ENCODE assay signal across 14 cellular contexts in the genomic region with DNA sequence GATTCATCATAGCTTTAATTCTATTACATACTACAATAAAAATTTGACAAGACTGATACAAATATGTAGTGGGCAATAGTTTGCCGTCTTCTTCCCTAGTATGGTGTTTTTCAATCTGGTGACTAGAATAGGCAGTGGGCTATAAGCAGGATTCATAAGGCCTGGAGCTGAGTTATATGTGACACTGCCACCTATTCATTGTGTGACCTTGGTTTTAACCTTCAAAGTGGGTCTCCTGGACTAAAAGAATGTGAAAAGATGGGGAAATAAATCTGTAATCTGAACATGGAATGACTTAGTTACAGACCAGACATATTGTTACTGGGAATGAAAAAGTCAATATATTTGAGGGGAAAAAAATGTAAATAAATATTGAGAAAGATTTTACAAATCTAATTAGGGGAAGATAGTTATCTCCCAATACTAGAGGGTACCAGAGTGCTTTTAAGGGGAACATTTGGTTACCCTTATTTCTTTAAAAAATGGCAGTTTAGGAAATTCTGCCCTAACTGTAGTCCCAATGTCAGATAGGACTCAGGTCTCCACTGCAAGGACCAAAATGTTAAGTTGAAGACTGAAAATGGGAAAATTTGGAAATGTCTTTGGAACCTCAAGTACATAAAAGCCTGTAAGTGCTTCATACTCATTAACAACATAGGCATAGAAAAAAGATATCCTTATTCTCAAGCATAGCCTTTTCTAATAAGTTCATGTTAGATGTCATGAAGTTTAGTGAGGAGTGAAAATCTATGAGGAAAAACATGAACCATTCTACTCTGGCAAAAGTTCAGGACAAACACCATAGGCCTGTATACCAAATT. TPM values are rescaled to one million over a fixed set of nuclear protein-coding genes. Genes with fewer than 3 reads are reported as not detected.
DNase-seq lines count a peak whose midpoint lies in the region; ATAC-seq and TF ChIP-seq lines count a peak whose summit lies in the region.
"Had no signal": no experiment of that assay in that cellular context is flagged by ENCODE, and none has a peak within 500 bp of the region (broad histone marks: within the 10 kb centered on the region; RNA-seq: fewer than 3 reads in every experiment).

No MANE protein-coding gene starts in this region.

- H3K9me3 ChIP-seq in SK-N-MC (ENCODE audit: low read depth, low read length), result no peaks in the 10 kb centered on the region
- H3K9me3 ChIP-seq in smooth muscle cell (replicated peaks; ENCODE audit: low read depth), result no peaks in the 10 kb centered on the region
- H3K9me3 ChIP-seq: left lung, SJCRH30 had no signal

- ATAC-seq in activated T-cell treated with anti-CD3 and anti-CD28 coated beads, Interleukin-2, amount 50 U/mL, for 72 hours (replicated peaks in 1 of 2), result no peak
- no peak for ATAC-seq in central memory CD8-positive, alpha-beta T cell (replicated peaks; ENCODE audit: extremely low read depth, poor library complexity, severe bottlenecking)
- ATAC-seq: left lung had no signal

- H3K9ac ChIP-seq in SK-N-MC (ENCODE audit: insufficient read length), result no peak overlapping the region
- no peak overlapping the region for H3K9ac ChIP-seq in smooth muscle cell (ENCODE audit: low read depth)

- no peak for DNase-seq in activated T-cell treated with anti-CD3 and anti-CD28 coated beads, Interleukin-2, amount 50 U/mL, for 72 hours
- no peak for DNase-seq in activated T-cell treated with anti-CD3 and anti-CD28 coated beads for 4 hours
- no peak for DNase-seq in SK-N-MC (ENCODE audit: low read depth, low spot score)
- DNase-seq in central memory CD8-positive, alpha-beta T cell (ENCODE audit: low spot score in 2 of 2), result no peak
- no peak for DNase-seq in smooth muscle cell (lab: John Stamatoyannopoulos, UW; ENCODE audit: unreplicated experiment)
- no peak for DNase-seq in KG1 (lab: John Stamatoyannopoulos, UW)
- DNase-seq in HK-2 (ENCODE audit: unreplicated experiment), result no peak
- no peak for DNase-seq in inferior parietal cortex (ENCODE audit: extremely low spot score)
- DNase-seq: KBM-7; left lung; NCI-H1436; NCI-H226; SJCRH30; stimulated activated naive CD4-positive, alpha-beta T cell treated with Interleukin-2 at 50 U/mL for 16 hours had no signal

- peaks cover 32% of the 10 kb centered on the region for H3K4me1 Mint-ChIP-seq in activated T-cell treated with anti-CD3 and anti-CD28 coated beads, Interleukin-2, amount 50 U/mL, for 72 hours (ENCODE audit: low read depth)
- H3K4me1 Mint-ChIP-seq in central memory CD8-positive, alpha-beta T cell, result peaks cover 22% of the 10 kb centered on the region

- peaks cover 19 to 49% of the 10 kb centered on the region in 2 donors for H3K36me3 Mint-ChIP-seq in activated T-cell treated with anti-CD3 and anti-CD28 coated beads, Interleukin-2, amount 50 U/mL, for 72 hours (ENCODE audit: insufficient read depth in 2 of 2)
- peaks cover 91% of the 10 kb centered on the region for H3K36me3 Mint-ChIP-seq in central memory CD8-positive, alpha-beta T cell (ENCODE audit: insufficient read depth)

- no peak overlapping the region for H3K4me3 ChIP-seq in SK-N-MC
- H3K4me3 ChIP-seq in smooth muscle cell, result no peak overlapping the region
- H3K4me3 ChIP-seq: left lung, SJCRH30 had no signal

- no peaks in the 10 kb centered on the region for H3K27me3 ChIP-seq in smooth muscle cell (ENCODE audit: low read depth)
- H3K27me3 ChIP-seq: left lung, SJCRH30 had no signal

- H3K9me3 Mint-ChIP-seq in activated T-cell treated with anti-CD3 and anti-CD28 coated beads, Interleukin-2, amount 50 U/mL, for 72 hours, result no peaks in the 10 kb centered on the region
- no peaks in the 10 kb centered on the region for H3K9me3 Mint-ChIP-seq in central memory CD8-positive, alpha-beta T cell

- H3F3A ChIP-seq in smooth muscle cell (ENCODE audit: low read depth), result peaks cover 65% of the 10 kb centered on the region

- no peaks in the 10 kb centered on the region for H3K27me3 Mint-ChIP-seq in activated T-cell treated with anti-CD3 and anti-CD28 coated beads, Interleukin-2, amount 50 U/mL, for 72 hours (ENCODE audit: low read depth)
- H3K27me3 Mint-ChIP-seq in central memory CD8-positive, alpha-beta T cell, result no peaks in the 10 kb centered on the region

- peaks cover 65% of the 10 kb centered on the region for H4K20me1 ChIP-seq in smooth muscle cell (ENCODE audit: low read depth)

- peaks cover 37% of the 10 kb centered on the region for H3K79me2 ChIP-seq in smooth muscle cell (ENCODE audit: low read depth)

- H3K27ac ChIP-seq in SK-N-MC (peak overlapping the region; percentile 42), smooth muscle cell (ENCODE audit: low read depth) (peak overlapping the region; percentile 72)
- H3K27ac ChIP-seq: left lung, SJCRH30 had no signal

- H3K27ac Mint-ChIP-seq in activated T-cell treated with anti-CD3 and anti-CD28 coated beads, Interleukin-2, amount 50 U/mL, for 72 hours, result peak overlapping the region; percentile 85
- H3K27ac Mint-ChIP-seq in central memory CD8-positive, alpha-beta T cell (ENCODE audit: low read depth), result peak overlapping the region; percentile 21

- no peak for TF ChIP-seq CTCF in smooth muscle cell (IDR thresholded peaks at IDR 0.05; ENCODE audit: borderline replicate concordance, insufficient read depth, poor library complexity, severe bottlenecking)

- WGBS in smooth muscle cell (ENCODE audit: low lambda C conversion rate), result 90% methylated on average over 1 of the region's 1 CpG

- H3K4me3 Mint-ChIP-seq in activated T-cell treated with anti-CD3 and anti-CD28 coated beads, Interleukin-2, amount 50 U/mL, for 72 hours, result no peak overlapping the region
- no peak overlapping the region for H3K4me3 Mint-ChIP-seq in central memory CD8-positive, alpha-beta T cell

- H3K36me3 ChIP-seq in SK-N-MC (ENCODE audit: insufficient read depth, low read length) (peaks cover 76% of the 10 kb centered on the region), smooth muscle cell (ENCODE audit: low read depth) (peaks cover 26% of the 10 kb centered on the region)

- H2AFZ ChIP-seq in smooth muscle cell (ENCODE audit: low read depth), result no peak overlapping the region

- no peaks in the 10 kb centered on the region for H3K4me1 ChIP-seq in smooth muscle cell (ENCODE audit: low read depth)
- H3K4me1 ChIP-seq: SJCRH30 had no signal

- no peak overlapping the region for H3K4me2 ChIP-seq in smooth muscle cell

RNA-seq across cellular contexts. Expression of a gene that starts 10.7 kb away (rescaled TPM):
- total RNA-seq in activated T-cell treated with anti-CD3 and anti-CD28 coated beads, Interleukin-2, amount 50 U/mL, for 72 hours, result 100 to 1,000 TPM; 158 to 173 TPM
- total RNA-seq in smooth muscle cell, result 107 and 122 TPM in 2 replicates
- polyA plus RNA-seq in smooth muscle cell, result 133 and 134 TPM in 2 replicates

RNA-seq across cellular contexts. Expression of a gene that starts 23.9 kb away (rescaled TPM):
- total RNA-seq in activated T-cell treated with anti-CD3 and anti-CD28 coated beads, Interleukin-2, amount 50 U/mL, for 72 hours, result 10 to 100 TPM; 56.0 to 65.5 TPM
- 11.6 and 21.9 TPM in 2 replicates for total RNA-seq in smooth muscle cell
- polyA plus RNA-seq in smooth muscle cell, result 19.5 and 23.2 TPM in 2 replicates
